8 cellular contexts compared by ENCODE assay signal in the genomic region with DNA sequence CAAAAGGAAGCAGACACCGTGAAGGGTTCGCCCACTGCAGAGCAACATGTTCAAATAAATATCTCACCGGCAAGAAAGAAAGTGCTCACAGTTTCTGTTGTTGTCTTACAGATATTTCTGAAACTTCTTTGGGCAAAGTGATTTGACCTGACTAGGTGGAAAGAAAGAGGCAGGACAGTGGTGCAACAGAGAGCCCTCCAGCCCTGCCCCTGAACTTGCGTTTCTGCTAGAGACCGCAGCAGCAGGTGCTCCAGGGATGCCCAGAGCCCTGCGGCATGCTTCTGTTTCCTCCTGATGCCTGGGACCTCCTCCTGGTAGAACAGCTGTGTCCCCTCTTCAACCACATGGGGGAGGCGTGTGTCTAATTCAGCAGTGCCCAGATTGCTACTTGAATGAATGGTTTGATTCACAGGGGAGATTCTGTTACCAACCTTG.
A peak's percentile ranks its signal among the peaks of the same experiment; 100 is the strongest.
DNase-seq lines count a peak whose midpoint lies in the region; ATAC-seq lines count a peak whose summit lies in the region.

No MANE protein-coding gene starts in this region.

- peaks cover 0 to 6% of the 10 kb centered on the region in 2 donors for H3K36me3 ChIP-seq in stomach smooth muscle (ENCODE audit: control insufficient read depth in 2 of 2, insufficient read depth in 2 of 2, low read length in 2 of 2)

- intact Hi-C loops in activated CD4-positive, alpha-beta T cell treated with anti-CD3 and anti-CD28 coated beads for 36 hours (cut with DNase I, micrococcal nuclease): loop anchor here (1.0 to 10.0 kb wide), 3 partner anchors 125 to 195 kb away; a partner anchor contains a TSS

- no peaks in the 10 kb centered on the region for H3K27me3 ChIP-seq in stomach smooth muscle (ENCODE audit: control insufficient read depth in 1 of 2, insufficient read depth in 2 of 2, low read length in 2 of 2)

- H3K4me3 Mint-ChIP-seq in activated CD4-positive, alpha-beta T cell treated with anti-CD3 and anti-CD28 coated beads for 36 hours: no peak overlapping the region

- peak; percentile 88 for ATAC-seq in activated CD4-positive, alpha-beta T cell treated with anti-CD3 and anti-CD28 coated beads for 36 hours

- POLR2A ChIA-PET in activated CD4-positive, alpha-beta T cell treated with anti-CD3 and anti-CD28 coated beads for 36 hours (lab: Charles Lee): no interaction called here

- peaks cover 19% of the 10 kb centered on the region for H3K4me1 Mint-ChIP-seq in activated CD4-positive, alpha-beta T cell treated with anti-CD3 and anti-CD28 coated beads for 36 hours

- H3K27me3 Mint-ChIP-seq in activated CD4-positive, alpha-beta T cell treated with anti-CD3 and anti-CD28 coated beads for 36 hours: no peaks in the 10 kb centered on the region

- no peak overlapping the region for H3K9ac ChIP-seq in stomach smooth muscle (ENCODE audit: low read length in 2 of 2)

- peak; percentile 63 for DNase-seq in activated CD4-positive, alpha-beta T cell treated with anti-CD3 and anti-CD28 coated beads for 36 hours
- DNase-seq in activated CD4-positive, alpha-beta T cell treated with anti-CD3 and anti-CD28 coated beads for 1 hour: no peak
- DNase-seq in M059J (ENCODE audit: low read depth) (peak; percentile 7), germinal center (ENCODE audit: low spot score) (peak; percentile 54), NCI-H2107 treated with DMSO at 0.1 percent for 48 hours (lab: John Stamatoyannopoulos, UW; ENCODE audit: unreplicated experiment) (no peak), DMS153 treated with DMSO at 0.1 percent for 48 hours (lab: John Stamatoyannopoulos, UW; ENCODE audit: unreplicated experiment) (no peak)
- DNase-seq in activated CD4-positive, alpha-beta T cell treated with anti-CD3 and anti-CD28 coated beads, Interleukin-2, amount 50 U/mL, for 48 hours: peak; percentile 11 to 26

- H3K4me1 ChIP-seq in stomach smooth muscle (ENCODE audit: control insufficient read depth, insufficient read depth, low read length): peaks cover 45% of the 10 kb centered on the region

- no peak overlapping the region for H3K4me3 ChIP-seq in stomach smooth muscle (ENCODE audit: low read length in 2 of 2)

- peaks cover 2% of the 10 kb centered on the region for H3K36me3 Mint-ChIP-seq in activated CD4-positive, alpha-beta T cell treated with anti-CD3 and anti-CD28 coated beads for 36 hours (ENCODE audit: low read depth)

- peak overlapping the region; percentile 18 for H3K27ac ChIP-seq in stomach smooth muscle (ENCODE audit: low read length)

- CTCF ChIA-PET in activated CD4-positive, alpha-beta T cell treated with anti-CD3 and anti-CD28 coated beads for 36 hours (lab: Charles Lee): interaction anchor here (0.6 to 1.0 kb wide), 5 partner anchors 9 to 195 kb away, joined by 3 to 5 read pairs (median 4); no protein-coding TSS in a partner anchor

- H3K27ac Mint-ChIP-seq in activated CD4-positive, alpha-beta T cell treated with anti-CD3 and anti-CD28 coated beads for 36 hours: no peak overlapping the region

- H3K9me3 ChIP-seq in stomach smooth muscle (ENCODE audit: control insufficient read depth in 2 of 2, low read length in 2 of 2): no peaks in the 10 kb centered on the region

- no peaks in the 10 kb centered on the region for H3K9me3 Mint-ChIP-seq in activated CD4-positive, alpha-beta T cell treated with anti-CD3 and anti-CD28 coated beads for 36 hours (ENCODE audit: low read depth)

Comparison
In these comparisons a context has a peak if more than half of its experiments do, and no peak if none do; other contexts are left out.
1. DNase-seq: peak in activated CD4-positive, alpha-beta T cell treated with anti-CD3 and anti-CD28 coated beads for 36 hours (single experiment), M059J (single experiment), activated CD4-positive, alpha-beta T cell treated with anti-CD3 and anti-CD28 coated beads, Interleukin-2, amount 50 U/mL, for 48 hours (2 of 2) and germinal center (single experiment); none in activated CD4-positive, alpha-beta T cell treated with anti-CD3 and anti-CD28 coated beads for 1 hour (single experiment), NCI-H2107 treated with DMSO at 0.1 percent for 48 hours (single experiment) and DMS153 treated with DMSO at 0.1 percent for 48 hours (single experiment).